In the genomic region with DNA sequence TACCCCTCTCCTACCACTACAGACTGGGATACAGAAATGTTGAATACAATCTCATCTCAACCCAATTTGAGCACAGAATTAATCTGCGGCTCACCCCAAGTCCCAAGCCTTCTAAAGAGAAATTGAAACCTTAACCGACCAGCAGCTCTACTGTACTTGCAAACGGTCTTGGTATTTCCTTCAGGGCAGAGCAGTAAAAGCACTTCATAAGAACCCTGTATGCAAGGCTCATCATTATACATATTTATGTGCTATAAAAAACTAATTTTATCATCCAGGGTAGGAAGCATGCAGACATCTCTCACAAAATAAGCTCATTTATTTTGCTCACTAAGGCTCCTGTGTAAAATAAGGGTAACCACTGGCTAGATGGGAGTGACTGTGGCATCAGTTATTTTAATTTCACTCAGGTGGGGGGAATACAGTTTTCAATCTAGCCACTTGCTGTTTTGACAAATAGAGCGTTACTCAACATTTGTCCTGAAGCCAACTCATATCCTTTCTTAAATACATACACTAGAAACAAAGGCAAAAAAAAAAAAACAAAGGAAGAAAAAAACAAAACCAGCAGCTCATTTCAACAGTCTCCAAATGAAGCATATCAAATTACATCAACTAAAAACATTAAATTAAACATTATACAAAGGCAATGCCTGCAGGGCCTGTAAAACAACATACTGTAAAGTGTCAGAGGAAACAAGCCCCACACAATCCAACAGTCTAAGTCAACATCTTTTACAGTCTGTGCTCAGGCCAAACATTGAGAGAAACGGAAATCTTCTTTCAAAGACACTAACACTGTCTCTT, we compare ENCODE assay signal across 9 cellular contexts.
A peak's percentile ranks its signal among the peaks of the same experiment; 100 is the strongest.
DNase-seq lines count a peak whose midpoint lies in the region; ATAC-seq and TF ChIP-seq lines count a peak whose summit lies in the region.
"Had no signal": no experiment of that assay in that cellular context is flagged by ENCODE, and none has a peak within 500 bp of the region (broad histone marks: within the 10 kb centered on the region; RNA-seq: fewer than 3 reads in every experiment).

No MANE protein-coding gene starts in this region.

- peaks cover 32% of the 10 kb centered on the region for H3K4me1 Mint-ChIP-seq in MCF 10A (ENCODE audit: insufficient read depth, unreplicated experiment)
- peaks cover 3% of the 10 kb centered on the region for H3K4me1 Mint-ChIP-seq in endothelial cell (ENCODE audit: unreplicated experiment)

- H3K27ac ChIP-seq in breast epithelium, result no peak overlapping the region
- peak overlapping the region; percentile 23; the same call in 1 of the 2 replicates for H3K27ac ChIP-seq in OCI-LY3 (ENCODE audit: low read length)
- H3K27ac ChIP-seq in uterus, result peak overlapping the region; percentile 15 to 59

- H3K9ac ChIP-seq in OCI-LY3 (ENCODE audit: low read length), result peak overlapping the region; percentile 58

- DNase-seq in MCF 10A (ENCODE audit: unreplicated experiment), result peak; percentile 68
- DNase-seq in breast epithelium (ENCODE audit: low spot score in 2 of 2), result no peak
- DNase-seq in fibroblast of the aortic adventitia (ENCODE audit: low read depth), result peak; percentile 59
- DNase-seq in uterus, result no peak
- DNase-seq in endothelial cell (ENCODE audit: low spot score), result no peak
- DNase-seq: CD8-positive, alpha-beta T cell had no signal

- no peaks in the 10 kb centered on the region for H3K9me3 ChIP-seq in breast epithelium
- no peaks in the 10 kb centered on the region for H3K9me3 ChIP-seq in OCI-LY3 (ENCODE audit: insufficient read depth, low read length)
- no peaks in the 10 kb centered on the region for H3K9me3 ChIP-seq in uterus

- H3K27me3 Mint-ChIP-seq in MCF 10A (ENCODE audit: insufficient read depth, unreplicated experiment), result no peaks in the 10 kb centered on the region
- H3K27me3 Mint-ChIP-seq in endothelial cell (ENCODE audit: unreplicated experiment), result no peaks in the 10 kb centered on the region

- peak overlapping the region; percentile 67 for H3K27ac Mint-ChIP-seq in MCF 10A (ENCODE audit: low read depth, unreplicated experiment)
- H3K27ac Mint-ChIP-seq in endothelial cell (ENCODE audit: unreplicated experiment), result no peak overlapping the region

- ATAC-seq in GM18505 (IDR thresholded peaks at IDR 0.05; ENCODE audit: unreplicated experiment) (no peak), HG02642 (IDR thresholded peaks at IDR 0.05; ENCODE audit: poor library complexity, unreplicated experiment) (no peak)
- ATAC-seq: CD8-positive, alpha-beta T cell had no signal

- H3K4me2 ChIP-seq in OCI-LY3 (ENCODE audit: low read length), result peak overlapping the region; percentile 87

- H3K4me3 ChIP-seq in breast epithelium (no peak overlapping the region), OCI-LY3 (ENCODE audit: low read length) (peak overlapping the region; percentile 75), fibroblast of the aortic adventitia (ENCODE audit: low read depth, low read length) (peak overlapping the region; percentile 19), uterus (no peak overlapping the region)

- H3K4me1 ChIP-seq in breast epithelium, result no peaks in the 10 kb centered on the region
- peaks cover 15% of the 10 kb centered on the region for H3K4me1 ChIP-seq in OCI-LY3 (ENCODE audit: low read length)
- H3K4me1 ChIP-seq in uterus, result no peaks in the 10 kb centered on the region

- no TSS peak for BruUV-seq in MCF 10A (replicated peaks; lab: Mats Ljungman, UMichigan)

- TF ChIP-seq POLR2A in breast epithelium (IDR thresholded peaks at IDR 0.05) (no peak), uterus (IDR thresholded peaks at IDR 0.05) (no peak), GM18505 (IDR thresholded peaks at IDR 0.05; ENCODE audit: borderline replicate concordance, extremely low read depth, insufficient read depth, insufficient read length) (no peak)

- H3K79me2 ChIP-seq in OCI-LY3 (ENCODE audit: low read length), result no peaks in the 10 kb centered on the region

- POLR2A ChIA-PET in MCF 10A (lab: Yijun Ruan, JAX), result interaction anchor here (0.6 to 2.0 kb wide), 7 partner anchors 10 to 264 kb away, joined by 3 to 12 read pairs (median 4); no protein-coding TSS in a partner anchor

- H3K36me3 ChIP-seq in breast epithelium (no peaks in the 10 kb centered on the region), OCI-LY3 (replicated peaks; ENCODE audit: low read depth, low read length) (no peaks in the 10 kb centered on the region), uterus (no peaks in the 10 kb centered on the region)

- H3K36me3 Mint-ChIP-seq in MCF 10A (ENCODE audit: insufficient read depth, unreplicated experiment) (peaks cover 29% of the 10 kb centered on the region), endothelial cell (ENCODE audit: low read depth, unreplicated experiment) (no peaks in the 10 kb centered on the region)

- CTCF ChIA-PET in MCF 10A (lab: Yijun Ruan, JAX), result interaction anchor here (0.6 to 1.5 kb wide), 5 partner anchors 19 to 280 kb away, joined by 3 to 5 read pairs (median 4); no protein-coding TSS in a partner anchor

- H4K20me1 ChIP-seq in OCI-LY3 (ENCODE audit: insufficient read depth, low read length), result no peaks in the 10 kb centered on the region

- H3K9me3 Mint-ChIP-seq in MCF 10A (ENCODE audit: unreplicated experiment) (no peaks in the 10 kb centered on the region), endothelial cell (ENCODE audit: unreplicated experiment) (no peaks in the 10 kb centered on the region)
- H3K9me3 Mint-ChIP-seq: CD8-positive, alpha-beta T cell had no signal

- intact Hi-C loops in MCF 10A (cut with micrococcal nuclease), result no loop called here
- intact Hi-C loops in breast epithelium (cut with DNase I; ENCODE audit: low total_unique reads), result no loop called here
- intact Hi-C loops in uterus (cut with DNase I; ENCODE audit: low total_unique reads), result no loop called here

- TF ChIP-seq CTCF in MCF 10A (IDR thresholded peaks at IDR 0.05; ENCODE audit: unreplicated experiment), result no peak
- TF ChIP-seq CTCF in breast epithelium (IDR thresholded peaks at IDR 0.05), result no peak
- no peak for TF ChIP-seq CTCF in OCI-LY3 (IDR thresholded peaks at IDR 0.05; ENCODE audit: low read depth, low read length)
- TF ChIP-seq CTCF in fibroblast of the aortic adventitia (IDR thresholded peaks at IDR 0.05; ENCODE audit: insufficient read depth, low read length), result no peak
- no peak for TF ChIP-seq CTCF in uterus (IDR thresholded peaks at IDR 0.05)
- TF ChIP-seq CTCF in endothelial cell (IDR thresholded peaks at IDR 0.05; ENCODE audit: unreplicated experiment), result no peak

- peak overlapping the region; percentile 32; the same call in 1 of the 2 replicates for H2AFZ ChIP-seq in OCI-LY3 (ENCODE audit: low read depth, low read length)

- no peak overlapping the region for H3K4me3 Mint-ChIP-seq in MCF 10A (ENCODE audit: unreplicated experiment)
- no peak overlapping the region for H3K4me3 Mint-ChIP-seq in endothelial cell (ENCODE audit: unreplicated experiment)
- H3K4me3 Mint-ChIP-seq: CD8-positive, alpha-beta T cell had no signal

- H3K27me3 ChIP-seq in breast epithelium, result no peaks in the 10 kb centered on the region
- H3K27me3 ChIP-seq in OCI-LY3 (ENCODE audit: low read depth, low read length), result no peaks in the 10 kb centered on the region
- H3K27me3 ChIP-seq in uterus, result no peaks in the 10 kb centered on the region

Comparison
In these comparisons a context has a peak if more than half of its experiments do, and no peak if none do; other contexts are left out.
1. DNase-seq: peak in MCF 10A (single experiment) and fibroblast of the aortic adventitia (single experiment); none in breast epithelium (0 of 2), uterus (0 of 2) and endothelial cell (single experiment).
2. H3K27ac ChIP-seq: peak in OCI-LY3 (single experiment) and uterus (2 of 2); none in breast epithelium (0 of 2).
3. H3K4me3 ChIP-seq: peak in OCI-LY3 (single experiment) and fibroblast of the aortic adventitia (single experiment); none in breast epithelium (0 of 3) and uterus (0 of 2).